Comparison of ENCODE assay signal across 32 cellular contexts in genomic region chr2:168237741-168238140, GRCh38. TPM values are rescaled to one million over a fixed set of nuclear protein-coding genes. Genes with fewer than 3 reads are reported as not detected.
DNase-seq lines count a peak whose midpoint lies in the region; ATAC-seq and TF ChIP-seq lines count a peak whose summit lies in the region.
"Had no signal": no experiment of that assay in that cellular context is flagged by ENCODE, and none has a peak within 500 bp of the region (broad histone marks: within the 10 kb centered on the region; RNA-seq: fewer than 3 reads in every experiment).

No MANE protein-coding gene starts in this region.

- H3F3A ChIP-seq in PC-3 (ENCODE audit: low read length, unreplicated experiment), result no peaks in the 10 kb centered on the region

- H3K9ac ChIP-seq in PC-3 (ENCODE audit: low read length) (no peak overlapping the region), mesenchymal stem cell (ENCODE audit: low read length) (no peak overlapping the region)
- H3K9ac ChIP-seq: KMS-11 had no signal

- CTCF ChIA-PET in activated CD4-positive, alpha-beta T cell treated with anti-CD3 and anti-CD28 coated beads for 36 hours (lab: Charles Lee), result interaction anchor here (0.9 kb wide), 1 partner anchor 76 kb away, joined by 3 read pairs; no protein-coding TSS in a partner anchor
- CTCF ChIA-PET in PC-3 (lab: Charles Lee), result no interaction called here

- no peak for ATAC-seq in activated CD4-positive, alpha-beta T cell treated with anti-CD3 and anti-CD28 coated beads for 36 hours
- ATAC-seq in PC-3 (peak; percentile 71), GM21723 (IDR thresholded peaks at IDR 0.05; ENCODE audit: unreplicated experiment) (no peak)
- ATAC-seq: right cardiac atrium had no signal

- no peak for DNase-seq in activated CD4-positive, alpha-beta T cell treated with anti-CD3 and anti-CD28 coated beads for 36 hours
- no peak for DNase-seq in activated CD4-positive, alpha-beta T cell treated with anti-CD3 and anti-CD28 coated beads for 1 hour
- peak; percentile 30 for DNase-seq in PC-3
- peak; percentile 42 for DNase-seq in epithelial cell of esophagus (ENCODE audit: low read depth)
- peak; percentile 42 for DNase-seq in mesenchymal stem cell
- no peak for DNase-seq in NCI-H2227 treated with DMSO at 0.1 percent for 48 hours (lab: John Stamatoyannopoulos, UW)
- no peak for DNase-seq in activated naive CD4-positive, alpha-beta T cell treated with anti-CD3 and anti-CD28 coated beads, Interleukin-2, amount 50 U/mL, for 16 hours
- DNase-seq: activated CD4-positive, alpha-beta T cell treated with anti-CD3 and anti-CD28 coated beads for 4 hours; activated gamma-delta T cell treated with Interleukin-2 at 50 U/mL for 16 hours; Caco-2; cerebellar nuclear complex; DMS79; glutamatergic neuron; H9; kidney; midbrain; naive B cell; NCI-H2029; NCI-H524 treated with DMSO at 0.1 percent for 48 hours; NK-92 treated with Interleukin-12 subunit alpha and Interleukin-12 subunit beta, amount 100 ng/mL, for 24 hours; PC-9; posterior cingulate gyrus; right cardiac atrium; SHP77 treated with DMSO at 0.1 percent for 48 hours; stimulated activated CD4-positive, alpha-beta T cell treated with anti-CD3 and anti-CD28 coated beads, Interleukin-1b, Interleukin-23, amount 100 ng/mL, for 48 hours had no signal

- H3K27ac ChIP-seq in PC-3 (ENCODE audit: low read length), result no peak overlapping the region
- H3K27ac ChIP-seq in mesenchymal stem cell (ENCODE audit: low read length, poor library complexity, severe bottlenecking), result no peak overlapping the region
- H3K27ac ChIP-seq: 22Rv1, HL-60, KMS-11, PC-9, thoracic aorta had no signal

- no peak overlapping the region for H3K14ac ChIP-seq in mesenchymal stem cell (ENCODE audit: low read length in 2 of 2)

- peaks cover 20% of the 10 kb centered on the region for H3K36me3 Mint-ChIP-seq in activated CD4-positive, alpha-beta T cell treated with anti-CD3 and anti-CD28 coated beads for 36 hours (ENCODE audit: low read depth)
- H3K36me3 Mint-ChIP-seq: naive B cell had no signal

- TF ChIP-seq CTCF in PC-3 (conservative IDR thresholded peaks at IDR 0.05; ENCODE audit: low read depth, low read length) (no peak), epithelial cell of esophagus (IDR thresholded peaks at IDR 0.05; ENCODE audit: insufficient read depth, low read depth, low read length, missing control alignments) (no peak)

- H3K4me3 Mint-ChIP-seq in activated CD4-positive, alpha-beta T cell treated with anti-CD3 and anti-CD28 coated beads for 36 hours, result no peak overlapping the region
- H3K4me3 Mint-ChIP-seq: CD14-positive monocyte; H9; stimulated activated naive CD8-positive, alpha-beta T cell treated with anti-CD3 and anti-CD28 coated beads, Interleukin-15, Interleukin-2, amounts not matched to agents 100 ng/mL and 50 ng/mL, for 24 hours had no signal

- H4K91ac ChIP-seq in mesenchymal stem cell (ENCODE audit: low read length), result no peak overlapping the region

- peak overlapping the region; percentile 33 for H3K27ac Mint-ChIP-seq in activated CD4-positive, alpha-beta T cell treated with anti-CD3 and anti-CD28 coated beads for 36 hours
- H3K27ac Mint-ChIP-seq: CD14-positive monocyte; H9; stimulated activated naive CD8-positive, alpha-beta T cell treated with anti-CD3 and anti-CD28 coated beads, Interleukin-15, Interleukin-2, amounts not matched to agents 100 ng/mL and 50 ng/mL, for 24 hours had no signal

- H2BK120ac ChIP-seq in mesenchymal stem cell (ENCODE audit: low read depth, low read length), result no peak overlapping the region

- peaks cover 34% of the 10 kb centered on the region for H3K4me1 Mint-ChIP-seq in activated CD4-positive, alpha-beta T cell treated with anti-CD3 and anti-CD28 coated beads for 36 hours
- H3K4me1 Mint-ChIP-seq: H9 had no signal

- no peak overlapping the region for H2AFZ ChIP-seq in PC-3 (ENCODE audit: low read length)
- H2AFZ ChIP-seq in mesenchymal stem cell (ENCODE audit: low read depth, low read length), result no peak overlapping the region
- H2AFZ ChIP-seq: PC-9 had no signal

- no peak overlapping the region for H3K18ac ChIP-seq in mesenchymal stem cell (ENCODE audit: low read depth in 1 of 2, low read length in 2 of 2)

- H3K4me2 ChIP-seq in PC-3 (ENCODE audit: low read length) (peak overlapping the region; percentile 7; the same call in 1 of the 2 replicates), mesenchymal stem cell (ENCODE audit: low read length, poor library complexity, severe bottlenecking) (no peak overlapping the region)
- H3K4me2 ChIP-seq: KMS-11, PC-9 had no signal

- no peaks in the 10 kb centered on the region for H3K9me2 ChIP-seq in PC-3 (replicated peaks; ENCODE audit: low read length)

- H3K23ac ChIP-seq in mesenchymal stem cell (ENCODE audit: low read length in 2 of 2), result no peak overlapping the region

- no peak overlapping the region for H2BK12ac ChIP-seq in mesenchymal stem cell (ENCODE audit: low read length in 2 of 2)

- no peak overlapping the region for H3K4me3 ChIP-seq in PC-3 (ENCODE audit: low read length)
- no peak overlapping the region for H3K4me3 ChIP-seq in epithelial cell of esophagus (ENCODE audit: low read length)
- no peak overlapping the region for H3K4me3 ChIP-seq in mesenchymal stem cell (ENCODE audit: insufficient read depth in 1 of 2, low read depth in 1 of 2, low read length in 2 of 2)
- H3K4me3 ChIP-seq: PC-9, thoracic aorta had no signal

- intact Hi-C loops in activated CD4-positive, alpha-beta T cell treated with anti-CD3 and anti-CD28 coated beads for 36 hours (cut with DNase I, micrococcal nuclease), result no loop called here
- intact Hi-C loops in PC-3 (cut with micrococcal nuclease), result no loop called here

- peaks cover 18% of the 10 kb centered on the region for H3K79me1 ChIP-seq in mesenchymal stem cell (replicated peaks; ENCODE audit: low read length, poor library complexity, severe bottlenecking)

- WGBS in mesenchymal stem cell, result 18% methylated on average over 1 of the region's 1 CpG

- POLR2A ChIA-PET in activated CD4-positive, alpha-beta T cell treated with anti-CD3 and anti-CD28 coated beads for 36 hours (lab: Charles Lee), result no interaction called here
- POLR2A ChIA-PET in PC-3 (lab: Charles Lee; ENCODE audit: unreplicated experiment), result interaction anchor here (0.7 kb wide), 1 partner anchor 9 kb away, joined by 3 read pairs; the partner anchor contains the start of gene STK39

- H3K9me3 ChIP-seq in PC-3 (ENCODE audit: low read length) (no peaks in the 10 kb centered on the region), mesenchymal stem cell (ENCODE audit: control insufficient read depth, low read length) (no peaks in the 10 kb centered on the region)
- H3K9me3 ChIP-seq: Caco-2, thoracic aorta had no signal

- no peaks in the 10 kb centered on the region for H3K36me3 ChIP-seq in PC-3 (ENCODE audit: low read depth, low read length)
- H3K36me3 ChIP-seq in mesenchymal stem cell (ENCODE audit: control insufficient read depth in 1 of 2, insufficient read depth in 2 of 2, low read depth in 1 of 2, low read length in 2 of 2), result no peaks in the 10 kb centered on the region
- H3K36me3 ChIP-seq: thoracic aorta had no signal

- H3K27me3 ChIP-seq in PC-3 (ENCODE audit: low read length) (no peaks in the 10 kb centered on the region), mesenchymal stem cell (ENCODE audit: control insufficient read depth in 1 of 2, insufficient read depth in 1 of 2, low read length in 2 of 2) (no peaks in the 10 kb centered on the region)

- no peaks in the 10 kb centered on the region for H3K27me3 Mint-ChIP-seq in activated CD4-positive, alpha-beta T cell treated with anti-CD3 and anti-CD28 coated beads for 36 hours
- H3K27me3 Mint-ChIP-seq: naive B cell; stimulated activated naive CD8-positive, alpha-beta T cell treated with anti-CD3 and anti-CD28 coated beads, Interleukin-15, Interleukin-2, amounts not matched to agents 100 ng/mL and 50 ng/mL, for 24 hours had no signal

- no peaks in the 10 kb centered on the region for H3K9me3 Mint-ChIP-seq in activated CD4-positive, alpha-beta T cell treated with anti-CD3 and anti-CD28 coated beads for 36 hours (ENCODE audit: low read depth)
- H3K9me3 Mint-ChIP-seq: CD14-positive monocyte; H9; naive B cell; stimulated activated naive CD8-positive, alpha-beta T cell treated with anti-CD3 and anti-CD28 coated beads, Interleukin-15, Interleukin-2, amounts not matched to agents 100 ng/mL and 50 ng/mL, for 24 hours had no signal

- H2BK5ac ChIP-seq in mesenchymal stem cell (ENCODE audit: low read depth, low read length, poor library complexity, severe bottlenecking), result no peak overlapping the region

- no peak overlapping the region for H4K8ac ChIP-seq in mesenchymal stem cell (ENCODE audit: low read length)

- H3K4ac ChIP-seq in mesenchymal stem cell (ENCODE audit: low read depth in 1 of 2, low read length in 2 of 2), result no peak overlapping the region

- H3K79me2 ChIP-seq in PC-3 (ENCODE audit: low read length), result peaks cover 68% of the 10 kb centered on the region

- no peaks in the 10 kb centered on the region for H4K20me1 ChIP-seq in PC-3 (ENCODE audit: low read length)

- BruUV-seq in PC-3 (replicated peaks; lab: Mats Ljungman, UMichigan), result no TSS peak

- no peak overlapping the region for H2AK5ac ChIP-seq in mesenchymal stem cell (ENCODE audit: low read length, severe bottlenecking)

- H2BK15ac ChIP-seq in mesenchymal stem cell (ENCODE audit: low read depth, poor library complexity, severe bottlenecking), result no peak overlapping the region

- H3K4me1 ChIP-seq in PC-3 (ENCODE audit: insufficient read depth, low read length) (peaks cover 18% of the 10 kb centered on the region), mesenchymal stem cell (ENCODE audit: control insufficient read depth, insufficient read depth, low read depth, low read length) (peaks cover 5% of the 10 kb centered on the region)
- H3K4me1 ChIP-seq: Caco-2 had no signal

RNA-seq across cellular contexts. Expression of gene STK39, which starts 9.7 kb away (rescaled TPM):
- 10 to 100 TPM; 42.1 to 44.5 TPM for total RNA-seq in activated CD4-positive, alpha-beta T cell treated with anti-CD3 and anti-CD28 coated beads for 36 hours
- 17.9 and 20.8 TPM in 2 replicates for total RNA-seq in PC-3 (2014; rRNA removed)
- 18.3 TPM for polyA plus RNA-seq in mesenchymal stem cell (2013, experiment 1 of 2)
- 18.5 TPM for polyA plus RNA-seq in mesenchymal stem cell (2013, experiment 2 of 2)

Comparison
In these comparisons a context has a peak if more than half of its experiments do, and no peak if none do; other contexts are left out.
1. DNase-seq: peak in PC-3 (single experiment), epithelial cell of esophagus (single experiment) and mesenchymal stem cell (single experiment); none in activated CD4-positive, alpha-beta T cell treated with anti-CD3 and anti-CD28 coated beads for 36 hours (single experiment), activated CD4-positive, alpha-beta T cell treated with anti-CD3 and anti-CD28 coated beads for 1 hour (single experiment), NCI-H2227 treated with DMSO at 0.1 percent for 48 hours (single experiment) and activated naive CD4-positive, alpha-beta T cell treated with anti-CD3 and anti-CD28 coated beads, Interleukin-2, amount 50 U/mL, for 16 hours (single experiment).